Comparison of ENCODE assay signal across 26 cellular contexts in the genomic region with DNA sequence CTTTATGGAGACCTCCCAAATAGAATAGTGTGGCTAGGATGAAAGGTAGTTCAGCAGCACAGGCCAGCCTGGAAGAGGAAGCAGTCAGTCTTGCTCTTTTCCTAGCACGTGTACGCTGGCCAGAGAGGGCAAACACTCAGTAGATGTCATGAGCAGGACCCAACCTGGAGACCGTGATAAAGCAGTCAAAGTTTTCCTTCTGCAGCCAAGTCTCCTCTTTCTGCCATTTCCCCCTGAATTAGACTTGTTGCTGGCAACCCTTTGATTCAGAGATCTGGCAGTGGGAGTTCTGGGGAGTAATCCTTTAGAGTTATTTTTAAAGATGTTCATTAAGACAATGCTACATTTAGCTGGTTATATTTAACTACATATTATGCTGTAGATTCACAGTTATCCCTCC.
A peak's percentile ranks its signal among the peaks of the same experiment; 100 is the strongest.
DNase-seq lines count a peak whose midpoint lies in the region; ATAC-seq, FAIRE-seq and TF ChIP-seq lines count a peak whose summit lies in the region.
"Had no signal": no experiment of that assay in that cellular context is flagged by ENCODE, and none has a peak within 500 bp of the region (broad histone marks: within the 10 kb centered on the region; RNA-seq: fewer than 3 reads in every experiment).

No MANE protein-coding gene starts in this region.

- no peak overlapping the region for H3K4me3 Mint-ChIP-seq in activated T-helper 1 cell treated with anti-CD3 and anti-CD28 coated beads, Interleukin-12 subunit alpha, Interleukin-12 subunit beta, Interleukin-2, Interleukin-4 antibody, amounts not matched to agents 30 ng/mL and 10 ng/mL and 1 ng/mL, durations not matched to agents 14 hours and 24 hours and 36 hours
- H3K4me3 Mint-ChIP-seq: CD14-positive monocyte; CD4-positive, alpha-beta memory T cell; CD4-positive, CD25-positive, alpha-beta regulatory T cell; CD8-positive, alpha-beta memory T cell had no signal

- no peak overlapping the region for H3K27ac ChIP-seq in testis
- H3K27ac ChIP-seq: BLaER1 had no signal

- WGBS in testis, 2 donors: 31 to 42% methylated on average over 3 of the region's 3 CpGs

- no peak overlapping the region for H3K27ac Mint-ChIP-seq in activated T-helper 1 cell treated with anti-CD3 and anti-CD28 coated beads, Interleukin-12 subunit alpha, Interleukin-12 subunit beta, Interleukin-2, Interleukin-4 antibody, amounts not matched to agents 30 ng/mL and 10 ng/mL and 1 ng/mL, durations not matched to agents 14 hours and 24 hours and 36 hours
- H3K27ac Mint-ChIP-seq: CD14-positive monocyte; CD4-positive, CD25-positive, alpha-beta regulatory T cell; CD8-positive, alpha-beta memory T cell had no signal

- H3K27me3 Mint-ChIP-seq in activated T-helper 1 cell treated with anti-CD3 and anti-CD28 coated beads, Interleukin-12 subunit alpha, Interleukin-12 subunit beta, Interleukin-2, Interleukin-4 antibody, amounts not matched to agents 30 ng/mL and 10 ng/mL and 1 ng/mL, durations not matched to agents 14 hours and 24 hours and 36 hours (ENCODE audit: insufficient read depth): no peaks in the 10 kb centered on the region
- H3K27me3 Mint-ChIP-seq: CD4-positive, CD25-positive, alpha-beta regulatory T cell had no signal

- no peaks in the 10 kb centered on the region for H3K9me3 ChIP-seq in testis
- H3K9me3 ChIP-seq: BE2C, BLaER1 had no signal

- intact Hi-C loops in testis (cut with DNase I; ENCODE audit: low total_unique reads): no loop called here
- intact Hi-C loops in activated T-helper 1 cell treated with anti-CD3 and anti-CD28 coated beads, Interleukin-12 subunit alpha, Interleukin-12 subunit beta, Interleukin-2, Interleukin-4 antibody, amounts not matched to agents 30 ng/mL and 10 ng/mL and 1 ng/mL, durations not matched to agents 14 hours and 24 hours and 36 hours (cut with micrococcal nuclease): no loop called here

- peaks cover 17% of the 10 kb centered on the region for H3K4me1 ChIP-seq in testis
- H3K4me1 ChIP-seq: BE2C, BLaER1 had no signal

- TF ChIP-seq POLR2A in testis (IDR thresholded peaks at IDR 0.05): no peak

- H3K9me3 Mint-ChIP-seq in activated T-helper 1 cell treated with anti-CD3 and anti-CD28 coated beads, Interleukin-12 subunit alpha, Interleukin-12 subunit beta, Interleukin-2, Interleukin-4 antibody, amounts not matched to agents 30 ng/mL and 10 ng/mL and 1 ng/mL, durations not matched to agents 14 hours and 24 hours and 36 hours: no peaks in the 10 kb centered on the region
- H3K9me3 Mint-ChIP-seq: CD4-positive, alpha-beta memory T cell had no signal

- DNase-seq in G401 (ENCODE audit: low spot score) (peak; percentile 69), HTR-8/SVneo (ENCODE audit: insufficient read length, low spot score) (no peak), cerebellar cortex (ENCODE audit: low spot score) (peak; percentile 77), testis (peak; percentile 18)
- DNase-seq in activated T-helper 1 cell treated with anti-CD3 and anti-CD28 coated beads, Interleukin-12 subunit alpha, Interleukin-12 subunit beta, Interleukin-2, Interleukin-4 antibody, amounts not matched to agents 30 ng/mL and 10 ng/mL and 1 ng/mL, durations not matched to agents 14 hours and 24 hours and 36 hours (ENCODE audit: low spot score): no peak
- no peak for DNase-seq in activated CD4-positive, CD25-positive, alpha-beta regulatory T cell treated with anti-CD3 and anti-CD28 coated beads, Interleukin-2, amount 50 U/mL, for 72 hours
- DNase-seq: 8988T; ACHN; BE2C; CD4-positive, alpha-beta memory T cell; CD4-positive, CD25-positive, alpha-beta regulatory T cell; CD8-positive, alpha-beta memory T cell; COR-L47; DMS 273 treated with DMSO at 0.1 percent for 48 hours; DMS153; DMS53; DMS79; DND-41; EL; GF-D8 had no signal

- H3K36me3 ChIP-seq in testis (ENCODE audit: low read depth, missing control alignments): no peaks in the 10 kb centered on the region
- H3K36me3 ChIP-seq: BE2C, BLaER1 had no signal

- H3K36me3 Mint-ChIP-seq in activated T-helper 1 cell treated with anti-CD3 and anti-CD28 coated beads, Interleukin-12 subunit alpha, Interleukin-12 subunit beta, Interleukin-2, Interleukin-4 antibody, amounts not matched to agents 30 ng/mL and 10 ng/mL and 1 ng/mL, durations not matched to agents 14 hours and 24 hours and 36 hours (ENCODE audit: low read depth): no peaks in the 10 kb centered on the region
- H3K36me3 Mint-ChIP-seq: CD14-positive monocyte; CD4-positive, alpha-beta memory T cell; CD4-positive, CD25-positive, alpha-beta regulatory T cell; CD8-positive, alpha-beta memory T cell had no signal

- no peaks in the 10 kb centered on the region for H3K27me3 ChIP-seq in testis
- H3K27me3 ChIP-seq: BLaER1 had no signal

- no peaks in the 10 kb centered on the region for H3K4me1 Mint-ChIP-seq in activated T-helper 1 cell treated with anti-CD3 and anti-CD28 coated beads, Interleukin-12 subunit alpha, Interleukin-12 subunit beta, Interleukin-2, Interleukin-4 antibody, amounts not matched to agents 30 ng/mL and 10 ng/mL and 1 ng/mL, durations not matched to agents 14 hours and 24 hours and 36 hours (ENCODE audit: low read depth)
- H3K4me1 Mint-ChIP-seq: CD14-positive monocyte; CD4-positive, alpha-beta memory T cell; CD4-positive, CD25-positive, alpha-beta regulatory T cell; CD8-positive, alpha-beta memory T cell had no signal

- FAIRE-seq in HTR-8/SVneo (lab: Jason Lieb, UNC): peak; percentile 81
- FAIRE-seq: A204.1, GM12891, GM19239 had no signal

- no peak overlapping the region for H3K4me3 ChIP-seq in testis
- H3K4me3 ChIP-seq: BLaER1 had no signal

- no peak for TF ChIP-seq CTCF in testis (IDR thresholded peaks at IDR 0.05)

- in situ Hi-C loops in G401 (cut with HindIII; ENCODE audit: low sequenced_read_pairs): no loop called here

- no peak for ATAC-seq in GM21786 (IDR thresholded peaks at IDR 0.05; ENCODE audit: unreplicated experiment)

Comparison
In these comparisons a context has a peak if more than half of its experiments do, and no peak if none do; other contexts are left out.
1. DNase-seq: peak in G401 (single experiment), cerebellar cortex (single experiment) and testis (single experiment); none in HTR-8/SVneo (single experiment), activated T-helper 1 cell treated with anti-CD3 and anti-CD28 coated beads, Interleukin-12 subunit alpha, Interleukin-12 subunit beta, Interleukin-2, Interleukin-4 antibody, amounts not matched to agents 30 ng/mL and 10 ng/mL and 1 ng/mL, durations not matched to agents 14 hours and 24 hours and 36 hours (single experiment) and activated CD4-positive, CD25-positive, alpha-beta regulatory T cell treated with anti-CD3 and anti-CD28 coated beads, Interleukin-2, amount 50 U/mL, for 72 hours (single experiment).